29 cellular contexts compared by ENCODE assay signal in genomic region chr19:19964416-19964815, GRCh38.
"Had no signal": no experiment of that assay in that cellular context is flagged by ENCODE, and none has a peak within 500 bp of the region (broad histone marks: within the 10 kb centered on the region; RNA-seq: fewer than 3 reads in every experiment).

No MANE protein-coding gene starts in this region.

- H3K4me1 Mint-ChIP-seq: nephron progenitor cell; neural crest cell; stimulated activated effector memory CD8-positive, alpha-beta T cell treated with anti-CD3 and anti-CD28 coated beads, Interleukin-12 subunit alpha, Interleukin-12 subunit beta, amount 100 ng/mL, for 72 hours; stimulated activated naive B cell treated with anti-CD40 and anti-IgM and Interleukin-4, amounts not matched to agents 10 μg/mL and 1 μg/mL and 100 μg/mL, for 72 hours had no signal

- H3K27me3 ChIP-seq: neutrophil, ovary, right lobe of liver, sigmoid colon, stomach, thyroid gland, tibial nerve, upper lobe of left lung had no signal

- H3K4me1 ChIP-seq: parathyroid adenoma, psoas muscle, right lobe of liver, sigmoid colon, stomach, thyroid gland, tibial nerve, upper lobe of left lung had no signal

- H3K4me3 Mint-ChIP-seq: naive thymus-derived CD8-positive, alpha-beta T cell; natural killer cell treated with Interleukin-12 subunit alpha and Interleukin-12 subunit beta and Interleukin-15 and Interleukin-18, amount 100 ng/mL, for 72 hours; nephron progenitor cell; neural crest cell; stimulated activated effector memory CD8-positive, alpha-beta T cell treated with anti-CD3 and anti-CD28 coated beads, Interleukin-12 subunit alpha, Interleukin-12 subunit beta, amount 100 ng/mL, for 72 hours; stimulated activated naive B cell treated with anti-CD40 and anti-IgM and Interleukin-4, amounts not matched to agents 10 μg/mL and 1 μg/mL and 100 μg/mL, for 72 hours; stimulated activated naive CD8-positive, alpha-beta T cell treated with anti-CD3 and anti-CD28 coated beads, Interleukin-15, Interleukin-2, amounts not matched to agents 100 ng/mL and 50 ng/mL, for 24 hours had no signal

- H3K27ac Mint-ChIP-seq: natural killer cell treated with Interleukin-12 subunit alpha and Interleukin-12 subunit beta and Interleukin-15 and Interleukin-18, amount 100 ng/mL, for 72 hours; nephron progenitor cell; progenitor cell of endocrine pancreas; stimulated activated effector memory CD8-positive, alpha-beta T cell treated with anti-CD3 and anti-CD28 coated beads, Interleukin-12 subunit alpha, Interleukin-12 subunit beta, amount 100 ng/mL, for 72 hours; stimulated activated naive B cell treated with anti-CD40 and anti-IgM and Interleukin-4, amounts not matched to agents 10 μg/mL and 1 μg/mL and 100 μg/mL, for 72 hours; stimulated activated naive CD8-positive, alpha-beta T cell treated with anti-CD3 and anti-CD28 coated beads, Interleukin-15, Interleukin-2, amounts not matched to agents 100 ng/mL and 50 ng/mL, for 24 hours had no signal

- ATAC-seq: naive thymus-derived CD8-positive, alpha-beta T cell; natural killer cell treated with Interleukin-12 subunit alpha and Interleukin-12 subunit beta and Interleukin-15 and Interleukin-18, amount 100 ng/mL, for 72 hours; psoas muscle; right cardiac atrium; right lobe of liver; stimulated activated effector memory CD8-positive, alpha-beta T cell treated with anti-CD3 and anti-CD28 coated beads, Interleukin-12 subunit alpha, Interleukin-12 subunit beta, amount 100 ng/mL, for 72 hours; stimulated activated naive B cell treated with anti-CD40 and anti-IgM and Interleukin-4, amounts not matched to agents 10 μg/mL and 1 μg/mL and 100 μg/mL, for 72 hours had no signal

- H3K27me3 Mint-ChIP-seq: naive thymus-derived CD8-positive, alpha-beta T cell; natural killer cell treated with Interleukin-12 subunit alpha and Interleukin-12 subunit beta and Interleukin-15 and Interleukin-18, amount 100 ng/mL, for 72 hours; progenitor cell of endocrine pancreas; stimulated activated naive B cell treated with anti-CD40 and anti-IgM and Interleukin-4, amounts not matched to agents 10 μg/mL and 1 μg/mL and 100 μg/mL, for 72 hours; stimulated activated naive CD8-positive, alpha-beta T cell treated with anti-CD3 and anti-CD28 coated beads, Interleukin-15, Interleukin-2, amounts not matched to agents 100 ng/mL and 50 ng/mL, for 24 hours had no signal

- H3K4me3 ChIP-seq: ovary, psoas muscle, right lobe of liver, sigmoid colon, stomach, thoracic aorta, thyroid gland, tibial nerve, upper lobe of left lung had no signal

- H3K27ac ChIP-seq: neutrophil, ovary, parathyroid adenoma, psoas muscle, right lobe of liver, sigmoid colon, stomach, thoracic aorta, thyroid gland, tibial nerve, upper lobe of left lung had no signal

- H3K36me3 Mint-ChIP-seq: stimulated activated effector memory CD8-positive, alpha-beta T cell treated with anti-CD3 and anti-CD28 coated beads, Interleukin-12 subunit alpha, Interleukin-12 subunit beta, amount 100 ng/mL, for 72 hours had no signal

- H3K36me3 ChIP-seq: neutrophil, ovary, right lobe of liver, sigmoid colon, stomach, thoracic aorta, thyroid gland, tibial nerve, upper lobe of left lung had no signal

- H3K9me3 ChIP-seq: ovary, right lobe of liver, thyroid gland had no signal

- DNase-seq: naive thymus-derived CD8-positive, alpha-beta T cell; nephron progenitor cell; nucleus accumbens; ovary; posterior cingulate gyrus; psoas muscle; right cardiac atrium; right lobe of liver; sigmoid colon; small intestine; stimulated activated CD4-positive, alpha-beta T cell treated with anti-CD3 and anti-CD28 coated beads, Interleukin-15, amount 100 ng/mL, for 24 hours; stimulated activated CD4-positive, alpha-beta T cell treated with anti-CD3 and anti-CD28 coated beads, Interleukin-2, amount 100 ng/mL, for 24 hours; stimulated activated CD4-positive, alpha-beta T cell treated with anti-CD3 and anti-CD28 coated beads, Interleukin-2, amount 100 ng/mL, for 48 hours; stimulated activated CD4-positive, alpha-beta T cell treated with anti-CD3 and anti-CD28 coated beads, Interleukin-4, amount 100 ng/mL, for 24 hours; stimulated activated naive B cell treated with anti-CD40 and anti-IgM and Interleukin-4, amounts not matched to agents 10 μg/mL and 1 μg/mL and 100 μg/mL, for 72 hours; stimulated activated naive CD4-positive, alpha-beta T cell treated with Interleukin-2 at 50 U/mL for 16 hours; stomach; thyroid gland; trophoblast cell; upper lobe of left lung had no signal
